In the genomic region with DNA sequence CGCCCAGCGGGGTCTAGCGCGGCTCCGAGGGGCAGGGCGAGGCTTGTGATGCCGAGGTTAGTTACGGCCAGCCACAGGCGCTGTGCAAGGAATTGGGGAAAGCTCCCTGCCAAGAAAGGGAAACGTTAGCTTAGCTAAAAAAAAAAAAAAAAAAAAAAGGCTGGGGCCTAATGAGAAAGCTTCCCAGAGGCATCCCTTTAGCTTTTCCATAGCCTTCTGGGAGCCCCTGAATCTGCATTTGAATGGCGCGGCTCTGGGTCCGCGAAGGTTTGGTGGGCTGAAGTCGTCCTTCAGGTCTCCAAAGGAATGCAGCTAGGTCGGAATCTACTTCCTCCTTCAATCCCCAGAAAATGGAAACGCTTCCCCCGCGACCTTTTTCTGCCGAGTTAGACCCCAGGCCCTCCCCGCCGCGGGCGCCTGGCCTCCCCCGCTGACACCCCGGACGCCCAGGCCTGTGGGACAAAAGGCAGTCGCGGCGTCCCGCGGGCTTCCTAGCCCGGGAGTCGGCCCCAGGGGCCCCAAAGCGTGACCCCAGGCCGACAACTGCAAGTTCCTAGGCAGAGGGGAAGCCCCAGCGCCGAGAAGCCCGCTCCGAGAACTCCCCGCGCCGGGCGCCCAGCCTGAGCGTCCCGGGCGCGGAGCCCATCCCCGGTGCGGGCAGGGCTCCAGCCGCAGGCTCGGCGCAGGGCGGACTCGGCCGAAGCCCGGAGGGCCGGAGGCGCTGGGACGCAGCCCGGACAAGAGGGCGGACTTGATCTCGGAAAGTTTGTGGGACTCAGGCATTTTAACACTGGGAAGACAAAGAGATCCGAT, we compare ENCODE assay signal across 7 cellular contexts. TPM values are rescaled to one million over a fixed set of nuclear protein-coding genes. Genes with fewer than 3 reads are reported as not detected.
DNase-seq lines count a peak whose midpoint lies in the region; ATAC-seq and TF ChIP-seq lines count a peak whose summit lies in the region.

No MANE protein-coding gene starts in this region.

- peak overlapping the region; percentile 76 to 97 (median 86) for H3K4me3 ChIP-seq in esophagus muscularis mucosa
- peak overlapping the region; percentile 63 to 97 for H3K4me3 ChIP-seq in muscle layer of colon (ENCODE audit: low read depth in 1 of 2, low read length in 2 of 2)

- TF ChIP-seq CTCF in GM10266 (IDR thresholded peaks at IDR 0.05; ENCODE audit: control insufficient read depth, insufficient read depth, low read depth, missing control alignments), result no peak
- TF ChIP-seq CTCF in esophagus muscularis mucosa (IDR thresholded peaks at IDR 0.05), result no peak

- WGBS in esophagus muscularis mucosa, result under 1% methylated on average over 30 of the region's 64 CpGs

- no peak for TF ChIP-seq POLR2A in esophagus muscularis mucosa (IDR thresholded peaks at IDR 0.05; ENCODE audit: low read depth)

- H3K27me3 ChIP-seq in esophagus muscularis mucosa (peaks cover 0 to 12% (median 2%) of the 10 kb centered on the region in 4 donors), muscle layer of colon (ENCODE audit: control insufficient read depth in 1 of 2, insufficient read depth in 2 of 2, low read length in 2 of 2) (no peaks in the 10 kb centered on the region)

- H3K9ac ChIP-seq in muscle layer of colon (ENCODE audit: low read length), result peak overlapping the region; percentile 51

- H3K9me3 ChIP-seq in esophagus muscularis mucosa, result peaks cover 0 to 8% (median 0%) of the 10 kb centered on the region in 4 donors
- H3K9me3 ChIP-seq in muscle layer of colon (ENCODE audit: low read length), result no peaks in the 10 kb centered on the region

- no peak for ATAC-seq in GM18909 (IDR thresholded peaks at IDR 0.05; ENCODE audit: poor library complexity, unreplicated experiment)

- H3K27ac ChIP-seq in esophagus muscularis mucosa (replicated peaks in 1 of 4), result peak overlapping the region; percentile 92 to 97 (median 95)
- H3K27ac ChIP-seq in muscle layer of colon (ENCODE audit: low read depth, low read length), result peak overlapping the region; percentile 90

- peak; percentile 26 for DNase-seq in GM10266 (ENCODE audit: extremely low spot score)
- DNase-seq in RKO (ENCODE audit: low spot score), result peak; percentile 58
- DNase-seq in esophagus muscularis mucosa (ENCODE audit: extremely low spot score), result peak; percentile 92
- no peak for DNase-seq in NCI-H1092 (lab: John Stamatoyannopoulos, UW)
- DNase-seq in activated CD8-positive, alpha-beta memory T cell treated with anti-CD3 and anti-CD28 coated beads, Interleukin-2, amount 50 U/mL, for 4 hours, result no peak

- no peak for TF ChIP-seq EP300 in esophagus muscularis mucosa (IDR thresholded peaks at IDR 0.05)

- intact Hi-C loops in esophagus muscularis mucosa (cut with DNase I), result loop anchor here (2.0 to 10.0 kb wide), 2 partner anchors 55 to 221 kb away; no protein-coding TSS in a partner anchor

- H3K4me1 ChIP-seq in esophagus muscularis mucosa, result peaks cover 0 to 54% (median 35%) of the 10 kb centered on the region in 4 donors
- H3K4me1 ChIP-seq in muscle layer of colon (ENCODE audit: insufficient read depth, low read length), result peaks cover 11% of the 10 kb centered on the region

- H3K36me3 ChIP-seq in esophagus muscularis mucosa (no peaks in the 10 kb centered on the region), muscle layer of colon (ENCODE audit: insufficient read depth, low read length) (no peaks in the 10 kb centered on the region)

RNA-seq across cellular contexts. Expression of gene FAT1, which starts 0.6 kb away (rescaled TPM):
- total RNA-seq in esophagus muscularis mucosa, result 100 to 1,000 TPM; 145 to 244 (median 200) TPM

Comparison
In these comparisons a context has a peak if more than half of its experiments do, and no peak if none do; other contexts are left out.
1. DNase-seq: peak in GM10266 (single experiment), RKO (single experiment) and esophagus muscularis mucosa (single experiment); none in NCI-H1092 (single experiment) and activated CD8-positive, alpha-beta memory T cell treated with anti-CD3 and anti-CD28 coated beads, Interleukin-2, amount 50 U/mL, for 4 hours (single experiment).